ENCODE assay signal across 9 cellular contexts in the genomic region with DNA sequence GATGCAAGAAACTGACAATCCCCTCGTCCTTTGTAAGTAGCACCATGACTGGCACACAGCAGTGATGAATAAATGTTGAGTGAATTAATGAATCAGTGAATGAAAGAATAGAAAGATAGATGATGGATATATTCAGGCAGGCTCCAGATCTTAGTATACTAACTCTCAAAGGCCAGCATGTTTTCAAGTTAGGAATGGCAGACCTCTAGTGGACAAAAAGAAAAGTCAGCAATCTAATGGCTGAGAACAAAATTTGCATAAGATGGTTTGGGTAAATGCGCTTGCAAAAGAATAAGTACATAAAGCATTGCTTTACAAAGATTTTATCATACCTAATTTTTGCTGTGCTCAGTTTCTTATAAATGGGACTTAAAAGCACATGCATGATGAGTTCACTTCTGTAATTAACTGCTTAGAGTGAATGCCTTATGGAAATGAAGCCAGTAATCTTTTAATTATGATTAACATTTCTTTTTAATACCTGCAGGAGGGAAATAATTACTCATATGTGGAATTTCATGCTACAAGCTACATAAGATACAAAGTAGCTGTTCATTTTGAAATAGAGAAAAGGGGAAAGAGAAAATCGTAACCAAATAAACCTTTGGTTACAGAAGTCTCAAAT.
DNase-seq lines count a peak whose midpoint lies in the region; ATAC-seq and TF ChIP-seq lines count a peak whose summit lies in the region.
"Had no signal": no experiment of that assay in that cellular context is flagged by ENCODE, and none has a peak within 500 bp of the region (broad histone marks: within the 10 kb centered on the region; RNA-seq: fewer than 3 reads in every experiment).

No MANE protein-coding gene starts in this region.

- H4K8ac ChIP-seq in neuronal stem cell (ENCODE audit: low read depth, low read length): no peak overlapping the region

- H3K4me3 Mint-ChIP-seq in naive B cell: no peak overlapping the region

- H3K9ac ChIP-seq in neuronal stem cell (ENCODE audit: low read depth, low read length, poor library complexity): no peak overlapping the region
- H3K9ac ChIP-seq: BLaER1 treated with 17β-estradiol and CSF1 and Interleukin-3, amounts not matched to agents 10 nM and 100 nM had no signal

- H4K91ac ChIP-seq in neuronal stem cell (ENCODE audit: low read depth, low read length, poor library complexity): no peak overlapping the region

- H3K9me3 Mint-ChIP-seq in naive B cell: no peaks in the 10 kb centered on the region

- peak; percentile 76 for TF ChIP-seq CTCF in RWPE2 (IDR thresholded peaks at IDR 0.05; ENCODE audit: poor library complexity, severe bottlenecking)
- TF ChIP-seq CTCF in epithelial cell of proximal tubule (conservative IDR thresholded peaks at IDR 0.05; ENCODE audit: low read depth, low read length): peak; percentile 89

- H3K4ac ChIP-seq in neuronal stem cell (ENCODE audit: low read length): no peak overlapping the region

- H3K36me3 Mint-ChIP-seq in naive B cell: no peaks in the 10 kb centered on the region

- no peak overlapping the region for H3K27ac ChIP-seq in RWPE2 (ENCODE audit: poor library complexity, severe bottlenecking)
- H3K27ac ChIP-seq in neuronal stem cell (replicated peaks; ENCODE audit: low read length): no peak overlapping the region
- H3K27ac ChIP-seq: BLaER1 treated with 17β-estradiol and CSF1 and Interleukin-3, amounts not matched to agents 10 nM and 100 nM had no signal

- no peak for TF ChIP-seq EP300 in Ishikawa (IDR thresholded peaks at IDR 0.05; ENCODE audit: borderline replicate concordance)

- H2BK12ac ChIP-seq in neuronal stem cell (ENCODE audit: low read length): no peak overlapping the region

- no peaks in the 10 kb centered on the region for H3K27me3 Mint-ChIP-seq in naive B cell

- no peaks in the 10 kb centered on the region for H3K9me3 ChIP-seq in RWPE2 (ENCODE audit: severe bottlenecking)
- H3K9me3 ChIP-seq in neuronal stem cell (replicated peaks in 1 of 2; ENCODE audit: control insufficient read depth in 2 of 2, insufficient read depth in 1 of 2, low read depth in 1 of 2, low read length in 2 of 2): peaks cover 0 to 4% of the 10 kb centered on the region in 2 donors
- H3K9me3 ChIP-seq: BLaER1 treated with 17β-estradiol and CSF1 and Interleukin-3, amounts not matched to agents 10 nM and 100 nM had no signal

- no peak overlapping the region for H3K23ac ChIP-seq in neuronal stem cell (ENCODE audit: low read depth, low read length, poor library complexity)

- no peaks in the 10 kb centered on the region for H3K27me3 ChIP-seq in RWPE2 (ENCODE audit: insufficient read depth, poor library complexity, severe bottlenecking)
- no peaks in the 10 kb centered on the region for H3K27me3 ChIP-seq in neuronal stem cell (ENCODE audit: control insufficient read depth in 3 of 3, insufficient read depth in 3 of 3, low read depth in 1 of 3, low read length in 3 of 3)
- H3K27me3 ChIP-seq: BLaER1 treated with 17β-estradiol and CSF1 and Interleukin-3, amounts not matched to agents 10 nM and 100 nM had no signal

- H3K36me3 ChIP-seq in RWPE2 (ENCODE audit: low read depth): no peaks in the 10 kb centered on the region
- H3K36me3 ChIP-seq in neuronal stem cell (replicated peaks in 1 of 2; ENCODE audit: control insufficient read depth in 2 of 2, insufficient read depth in 2 of 2, low read length in 2 of 2): no peaks in the 10 kb centered on the region
- H3K36me3 ChIP-seq: BLaER1 treated with 17β-estradiol and CSF1 and Interleukin-3, amounts not matched to agents 10 nM and 100 nM had no signal

- H3K27ac Mint-ChIP-seq in naive B cell: no peak overlapping the region

- no peak overlapping the region for H2BK5ac ChIP-seq in neuronal stem cell (ENCODE audit: low read length)

- H3K79me1 ChIP-seq in neuronal stem cell (ENCODE audit: low read depth, low read length): no peaks in the 10 kb centered on the region

- H2BK15ac ChIP-seq in neuronal stem cell (ENCODE audit: low read length): no peak overlapping the region

- no peak overlapping the region for H2BK120ac ChIP-seq in neuronal stem cell (ENCODE audit: low read depth, low read length)

- no CpG with 5 or more reads among the region's 3 CpGs for WGBS in neuronal stem cell (ENCODE audit: extremely low coverage in 2 of 2, insufficient read length in 2 of 2, insufficient replicate concordance in 1 of 2), 2 donors

- peak; percentile 77 for TF ChIP-seq RAD21 in Ishikawa (IDR thresholded peaks at IDR 0.05; ENCODE audit: low read depth)

- H3K4me1 ChIP-seq in RWPE2 (ENCODE audit: insufficient read depth, poor library complexity, severe bottlenecking) (no peaks in the 10 kb centered on the region), neuronal stem cell (ENCODE audit: control insufficient read depth in 2 of 2, insufficient read depth in 1 of 2, low read depth in 1 of 2, low read length in 2 of 2) (no peaks in the 10 kb centered on the region)

- H3K4me3 ChIP-seq in RWPE2 (ENCODE audit: severe bottlenecking) (no peak overlapping the region), epithelial cell of proximal tubule (ENCODE audit: low read depth, low read length) (no peak overlapping the region), neuronal stem cell (ENCODE audit: low read length in 2 of 2) (no peak overlapping the region)
- H3K4me3 ChIP-seq: BLaER1 treated with 17β-estradiol and CSF1 and Interleukin-3, amounts not matched to agents 10 nM and 100 nM had no signal

- ATAC-seq in GM21529 (IDR thresholded peaks at IDR 0.05; ENCODE audit: unreplicated experiment) (peak; percentile 70), RWPE2 (ENCODE audit: low read depth) (peak; percentile 46; the same call in 1 of the 3 replicates), naive B cell (ENCODE audit: low read depth in 2 of 2) (peak in 1 of 2 donors; percentile 59)

- H2AK5ac ChIP-seq in neuronal stem cell (ENCODE audit: low read depth, low read length): no peak overlapping the region

- DNase-seq in NCI-H1694 treated with DMSO at 0.1 percent for 48 hours (lab: John Stamatoyannopoulos, UW): peak; percentile 57
- no peak for DNase-seq in NCI-H1694 (lab: John Stamatoyannopoulos, UW)
- DNase-seq in RWPE2 (ENCODE audit: low spot score): no peak
- no peak for DNase-seq in epithelial cell of proximal tubule (ENCODE audit: low read depth)
- peak; percentile 8 for DNase-seq in naive B cell
- no peak for DNase-seq in neuronal stem cell (ENCODE audit: low spot score)

- no peak overlapping the region for H2AFZ ChIP-seq in neuronal stem cell (ENCODE audit: low read length)

- peaks cover 5 to 8% (median 6%) of the 10 kb centered on the region in 3 donors for H3K4me1 Mint-ChIP-seq in naive B cell

- H3K18ac ChIP-seq in neuronal stem cell (ENCODE audit: low read length): no peak overlapping the region

- H3K14ac ChIP-seq in neuronal stem cell (ENCODE audit: low read length): no peak overlapping the region

- no peak overlapping the region for H3K4me2 ChIP-seq in neuronal stem cell (ENCODE audit: insufficient read depth, low read length, poor library complexity, severe bottlenecking)
- H3K4me2 ChIP-seq: BLaER1 treated with 17β-estradiol and CSF1 and Interleukin-3, amounts not matched to agents 10 nM and 100 nM had no signal

TF ChIP-seq in Ishikawa, 13 proteins besides CTCF, POLR2A, EP300 and RAD21:
- TF ChIP-seq EGR1 (IDR thresholded peaks at IDR 0.05) (no peak), FOXM1 (IDR thresholded peaks at IDR 0.05; ENCODE audit: borderline replicate concordance, low read depth) (no peak), CREB1 (IDR thresholded peaks at IDR 0.05; ENCODE audit: low read depth) (no peak), TCF12 (IDR thresholded peaks at IDR 0.05; ENCODE audit: low read depth) (no peak), ZBTB7A (IDR thresholded peaks at IDR 0.05; ENCODE audit: low read depth) (no peak), YY1 (IDR thresholded peaks at IDR 0.05; ENCODE audit: low read depth) (no peak), CEBPB (IDR thresholded peaks at IDR 0.05) (no peak), TAF1 (IDR thresholded peaks at IDR 0.05; ENCODE audit: low read depth) (no peak), NFIC (IDR thresholded peaks at IDR 0.05) (no peak)
- TF ChIP-seq, protein P1, sequence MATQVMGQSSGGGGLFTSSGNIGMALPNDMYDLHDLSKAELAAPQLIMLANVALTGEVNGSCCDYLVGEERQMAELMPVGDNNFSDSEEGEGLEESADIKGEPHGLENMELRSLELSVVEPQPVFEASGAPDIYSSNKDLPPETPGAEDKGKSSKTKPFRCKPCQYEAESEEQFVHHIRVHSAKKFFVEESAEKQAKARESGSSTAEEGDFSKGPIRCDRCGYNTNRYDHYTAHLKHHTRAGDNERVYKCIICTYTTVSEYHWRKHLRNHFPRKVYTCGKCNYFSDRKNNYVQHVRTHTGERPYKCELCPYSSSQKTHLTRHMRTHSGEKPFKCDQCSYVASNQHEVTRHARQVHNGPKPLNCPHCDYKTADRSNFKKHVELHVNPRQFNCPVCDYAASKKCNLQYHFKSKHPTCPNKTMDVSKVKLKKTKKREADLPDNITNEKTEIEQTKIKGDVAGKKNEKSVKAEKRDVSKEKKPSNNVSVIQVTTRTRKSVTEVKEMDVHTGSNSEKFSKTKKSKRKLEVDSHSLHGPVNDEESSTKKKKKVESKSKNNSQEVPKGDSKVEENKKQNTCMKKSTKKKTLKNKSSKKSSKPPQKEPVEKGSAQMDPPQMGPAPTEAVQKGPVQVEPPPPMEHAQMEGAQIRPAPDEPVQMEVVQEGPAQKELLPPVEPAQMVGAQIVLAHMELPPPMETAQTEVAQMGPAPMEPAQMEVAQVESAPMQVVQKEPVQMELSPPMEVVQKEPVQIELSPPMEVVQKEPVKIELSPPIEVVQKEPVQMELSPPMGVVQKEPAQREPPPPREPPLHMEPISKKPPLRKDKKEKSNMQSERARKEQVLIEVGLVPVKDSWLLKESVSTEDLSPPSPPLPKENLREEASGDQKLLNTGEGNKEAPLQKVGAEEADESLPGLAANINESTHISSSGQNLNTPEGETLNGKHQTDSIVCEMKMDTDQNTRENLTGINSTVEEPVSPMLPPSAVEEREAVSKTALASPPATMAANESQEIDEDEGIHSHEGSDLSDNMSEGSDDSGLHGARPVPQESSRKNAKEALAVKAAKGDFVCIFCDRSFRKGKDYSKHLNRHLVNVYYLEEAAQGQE (IDR thresholded peaks at IDR 0.05; ENCODE audit: low read depth): no peak
- TF ChIP-seq, protein P2, sequence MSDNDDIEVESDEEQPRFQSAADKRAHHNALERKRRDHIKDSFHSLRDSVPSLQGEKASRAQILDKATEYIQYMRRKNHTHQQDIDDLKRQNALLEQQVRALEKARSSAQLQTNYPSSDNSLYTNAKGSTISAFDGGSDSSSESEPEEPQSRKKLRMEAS (IDR thresholded peaks at IDR 0.05): no peak
- TF ChIP-seq, protein P3, sequence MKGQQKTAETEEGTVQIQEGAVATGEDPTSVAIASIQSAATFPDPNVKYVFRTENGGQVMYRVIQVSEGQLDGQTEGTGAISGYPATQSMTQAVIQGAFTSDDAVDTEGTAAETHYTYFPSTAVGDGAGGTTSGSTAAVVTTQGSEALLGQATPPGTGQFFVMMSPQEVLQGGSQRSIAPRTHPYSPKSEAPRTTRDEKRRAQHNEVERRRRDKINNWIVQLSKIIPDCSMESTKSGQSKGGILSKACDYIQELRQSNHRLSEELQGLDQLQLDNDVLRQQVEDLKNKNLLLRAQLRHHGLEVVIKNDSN (IDR thresholded peaks at IDR 0.05): no peak
TF ChIP-seq in Ishikawa: peak in this region for 0.

Comparison
In these comparisons a context has a peak if more than half of its experiments do, and no peak if none do; other contexts are left out.
1. DNase-seq: peak in NCI-H1694 treated with DMSO at 0.1 percent for 48 hours (single experiment) and naive B cell (single experiment); none in NCI-H1694 (single experiment), RWPE2 (single experiment), epithelial cell of proximal tubule (single experiment) and neuronal stem cell (single experiment).